Comparison of ENCODE assay signal across 16 cellular contexts in the genomic region with DNA sequence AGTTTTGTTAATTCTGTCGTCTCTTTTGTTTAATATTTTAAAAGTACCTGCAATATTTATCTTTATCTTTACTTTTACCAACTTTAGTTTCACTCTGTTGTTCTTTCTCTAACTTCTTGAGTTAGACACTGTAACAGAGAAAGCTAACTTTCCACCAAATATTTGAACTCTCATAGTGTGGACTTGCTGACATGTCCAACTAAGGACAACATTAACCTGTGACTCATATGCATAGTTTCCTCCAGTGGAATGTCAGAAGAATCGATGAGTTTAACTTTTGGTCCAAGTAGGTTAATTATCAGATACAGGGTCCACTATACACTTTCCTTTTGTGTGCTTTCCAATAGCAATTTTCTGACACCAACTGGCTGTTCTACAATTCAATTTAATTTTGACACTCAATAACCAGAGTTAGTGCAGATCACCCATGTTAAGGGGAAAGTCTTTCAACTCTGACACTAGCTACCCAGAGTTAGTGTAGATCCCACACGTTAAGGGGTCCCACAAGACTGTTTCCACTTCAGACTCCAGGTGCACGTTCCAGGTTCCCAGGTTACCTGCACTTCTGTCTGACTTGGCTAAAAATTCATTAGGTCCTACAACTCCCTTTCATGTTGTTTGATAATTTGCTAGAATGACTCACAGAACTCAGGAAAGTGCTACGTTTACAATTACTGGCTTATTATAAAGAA.
DNase-seq lines count a peak whose midpoint lies in the region; ATAC-seq and TF ChIP-seq lines count a peak whose summit lies in the region.
"Had no signal": no experiment of that assay in that cellular context is flagged by ENCODE, and none has a peak within 500 bp of the region (broad histone marks: within the 10 kb centered on the region; RNA-seq: fewer than 3 reads in every experiment).

No MANE protein-coding gene starts in this region.

- H3K27ac ChIP-seq in PC-9 (peak overlapping the region; percentile 76), gastrocnemius medialis (no peak overlapping the region)
- H3K27ac ChIP-seq: brain microvascular endothelial cell, vagina had no signal

- H3K79me2 ChIP-seq in PC-9 (ENCODE audit: low read depth), result no peaks in the 10 kb centered on the region

- H3K36me3 ChIP-seq in PC-9 (ENCODE audit: low read depth) (no peaks in the 10 kb centered on the region), gastrocnemius medialis (no peaks in the 10 kb centered on the region)
- H3K36me3 ChIP-seq: brain microvascular endothelial cell, vagina had no signal

- H3K4me1 ChIP-seq in PC-9 (replicated peaks; ENCODE audit: insufficient read depth) (peaks cover 24% of the 10 kb centered on the region), gastrocnemius medialis (no peaks in the 10 kb centered on the region)
- H3K4me1 ChIP-seq: vagina had no signal

- H3K9me2 ChIP-seq in PC-9 (ENCODE audit: insufficient read depth), result no peaks in the 10 kb centered on the region

- no TSS peak for BruUV-seq in PC-9 (replicated peaks; lab: Mats Ljungman, UMichigan)

- no peak for ATAC-seq in gastrocnemius medialis
- ATAC-seq: activated CD4-positive, alpha-beta T cell treated with anti-CD3 and anti-CD28 coated beads for 36 hours; Right ventricle myocardium inferior; stimulated activated naive CD8-positive, alpha-beta T cell treated with anti-CD3 and anti-CD28 coated beads, Interleukin-15, amount 100 ng/mL, for 72 hours had no signal

- DNase-seq in ELR (ENCODE audit: low read depth), result peak; percentile 22
- peak in 1 of 2 experiments; percentile 61 for DNase-seq in PC-9
- peak; percentile 36 for DNase-seq in fibroblast of pulmonary artery (ENCODE audit: low read depth)
- peak; percentile 65 for DNase-seq in renal cortical epithelial cell (ENCODE audit: low read depth)
- DNase-seq in medulla oblongata (ENCODE audit: extremely low spot score), result no peak
- no peak for DNase-seq in GM13976 (ENCODE audit: low spot score)
- no peak for DNase-seq in gastrocnemius medialis
- DNase-seq: activated CD4-positive, alpha-beta T cell treated with anti-CD3 and anti-CD28 coated beads for 36 hours; activated CD8-positive, alpha-beta memory T cell treated with anti-CD3 and anti-CD28 coated beads, Interleukin-2, amount 50 U/mL, for 48 hours; activated naive CD4-positive, alpha-beta T cell treated with Interleukin-2 at 50 U/mL for 16 hours; brain microvascular endothelial cell; CD4-positive, CD25-positive, alpha-beta regulatory T cell; stimulated activated CD4-positive, alpha-beta T cell treated with anti-CD3 and anti-CD28 coated beads, Interleukin-12 subunit alpha, Interleukin-12 subunit beta, amount 100 ng/mL, for 4 hours; stimulated activated naive CD8-positive, alpha-beta T cell treated with anti-CD3 and anti-CD28 coated beads, Interleukin-15, amount 100 ng/mL, for 72 hours had no signal

- in situ Hi-C loops in GM13976 (cut with MboI; ENCODE audit: low sequenced_read_pairs, unreplicated experiment) (no loop called here), gastrocnemius medialis (cut with MboI; ENCODE audit: low sequenced_read_pairs in 4 of 4) (no loop called here)

- no peaks in the 10 kb centered on the region for H4K20me1 ChIP-seq in PC-9 (ENCODE audit: insufficient read depth)

- peak overlapping the region; percentile 17; the same call in 1 of the 2 replicates for H2AFZ ChIP-seq in PC-9

- no peak for TF ChIP-seq POLR2A in gastrocnemius medialis (IDR thresholded peaks at IDR 0.05)

- CTCF ChIA-PET in PC-9 (lab: Charles Lee), result no interaction called here

- H3K9me3 ChIP-seq in PC-9 (ENCODE audit: insufficient read depth, low read depth) (no peaks in the 10 kb centered on the region), gastrocnemius medialis (no peaks in the 10 kb centered on the region)
- H3K9me3 ChIP-seq: vagina had no signal

- no peak overlapping the region; the same call in 1 of the 2 replicates for H3K4me3 ChIP-seq in PC-9
- H3K4me3 ChIP-seq in fibroblast of pulmonary artery (replicated peaks; ENCODE audit: low read depth, low read length), result no peak overlapping the region
- no peak overlapping the region for H3K4me3 ChIP-seq in gastrocnemius medialis
- H3K4me3 ChIP-seq: vagina had no signal

- peak overlapping the region; percentile 46 for H3K4me2 ChIP-seq in PC-9

- peaks cover 16% of the 10 kb centered on the region; the same call in 1 of the 2 replicates for H3F3A ChIP-seq in PC-9 (ENCODE audit: insufficient read depth, low read depth)

- H3K27me3 ChIP-seq in PC-9 (ENCODE audit: insufficient read depth, low read depth), result no peaks in the 10 kb centered on the region
- H3K27me3 ChIP-seq in gastrocnemius medialis, result peaks cover 0 to 4% (median 0%) of the 10 kb centered on the region in 3 donors
- H3K27me3 ChIP-seq: brain microvascular endothelial cell, vagina had no signal

- POLR2A ChIA-PET in PC-9 (lab: Charles Lee; ENCODE audit: unreplicated experiment), result no interaction called here

- TF ChIP-seq CTCF in PC-9 (conservative IDR thresholded peaks at IDR 0.05) (no peak), fibroblast of pulmonary artery (IDR thresholded peaks at IDR 0.05; ENCODE audit: low read length, missing control alignments) (no peak), GM13976 (IDR thresholded peaks at IDR 0.05; ENCODE audit: borderline replicate concordance, control extremely low read depth, extremely low read depth, insufficient read depth, missing control alignments) (no peak), gastrocnemius medialis (IDR thresholded peaks at IDR 0.05 in 4 of 5, conservative IDR thresholded peaks at IDR 0.05 in 1 of 5) (no peak)

- intact Hi-C loops in PC-9 (cut with micrococcal nuclease; ENCODE audit: unreplicated experiment), result no loop called here
- intact Hi-C loops in gastrocnemius medialis (cut with DNase I; ENCODE audit: low total_unique reads), result no loop called here

Comparison
In these comparisons a context has a peak if more than half of its experiments do, and no peak if none do; other contexts are left out.
1. DNase-seq: peak in ELR (single experiment), fibroblast of pulmonary artery (single experiment) and renal cortical epithelial cell (single experiment); none in medulla oblongata (single experiment), GM13976 (single experiment) and gastrocnemius medialis (0 of 2).